Comparison of ENCODE assay signal across 10 cellular contexts in genomic region chr1:247409869-247410544, GRCh38. TPM values are rescaled to one million over a fixed set of nuclear protein-coding genes. Genes with fewer than 3 reads are reported as not detected.
DNase-seq lines count a peak whose midpoint lies in the region; ATAC-seq and TF ChIP-seq lines count a peak whose summit lies in the region.
"Had no signal": no experiment of that assay in that cellular context is flagged by ENCODE, and none has a peak within 500 bp of the region (broad histone marks: within the 10 kb centered on the region; RNA-seq: fewer than 3 reads in every experiment).

No MANE protein-coding gene starts in this region.

- no peaks in the 10 kb centered on the region for H3K9me3 Mint-ChIP-seq in activated T-cell treated with anti-CD3 and anti-CD28 coated beads, Interleukin-2, amount 50 U/mL, for 24 hours

- H3K9me3 ChIP-seq in A673 (ENCODE audit: low read depth, low read length, poor library complexity, severe bottlenecking) = no peaks in the 10 kb centered on the region

- no peaks in the 10 kb centered on the region for H3K4me1 ChIP-seq in A673 (ENCODE audit: insufficient read depth, low read length, poor library complexity, severe bottlenecking)

- POLR2A ChIA-PET in A673 (lab: Charles Lee; ENCODE audit: low non-redundant PET) = no interaction called here

- intact Hi-C loops in A673 (cut with micrococcal nuclease; ENCODE audit: unreplicated experiment) = no loop called here

- H3K4me3 Mint-ChIP-seq in activated T-cell treated with anti-CD3 and anti-CD28 coated beads, Interleukin-2, amount 50 U/mL, for 24 hours = peak overlapping the region; percentile 50

- H3K27me3 ChIP-seq in A673 (replicated peaks; ENCODE audit: insufficient read depth, low read depth, low read length, poor library complexity) = no peaks in the 10 kb centered on the region

- no peak for TF ChIP-seq CTCF in A673 (conservative IDR thresholded peaks at IDR 0.05; ENCODE audit: low read depth, low read length)

- CTCF ChIA-PET in A673 (lab: Charles Lee) = no interaction called here

- H3K27ac ChIP-seq in A673 (ENCODE audit: low read depth, low read length, poor library complexity, severe bottlenecking) = no peak overlapping the region

- no TSS peak for BruUV-seq in A673 (replicated peaks; lab: Mats Ljungman, UMichigan)

- peak; percentile 82 for ATAC-seq in HG03175 (IDR thresholded peaks at IDR 0.05; ENCODE audit: unreplicated experiment)

- H3K27ac Mint-ChIP-seq in activated T-cell treated with anti-CD3 and anti-CD28 coated beads, Interleukin-2, amount 50 U/mL, for 24 hours = peak overlapping the region; percentile 87

- peak; percentile 77 for DNase-seq in activated effector memory CD4-positive, alpha-beta T cell treated with anti-CD3 and anti-CD28 coated beads, Interleukin-2, amount 50 U/mL, for 16 hours
- DNase-seq in activated effector memory CD4-positive, alpha-beta T cell treated with Interleukin-2 at 50 U/mL for 16 hours = no peak
- DNase-seq in activated T-cell treated with anti-CD3 and anti-CD28 coated beads, Interleukin-2, amount 50 U/mL, for 24 hours = peak; percentile 67
- DNase-seq in SHP77 treated with DMSO at 0.1 percent for 48 hours (lab: John Stamatoyannopoulos, UW) (no peak), activated gamma-delta T cell (lab: John Stamatoyannopoulos, UW) (no peak), A673 (ENCODE audit: low spot score) (no peak), SW 1271 (lab: John Stamatoyannopoulos, UW) (no peak)
- DNase-seq: NCI-H524 treated with DMSO at 0.1 percent for 48 hours had no signal

- no peaks in the 10 kb centered on the region for H3K36me3 ChIP-seq in A673 (ENCODE audit: insufficient read depth, low read length, poor library complexity, severe bottlenecking)

- H3K27me3 Mint-ChIP-seq in activated T-cell treated with anti-CD3 and anti-CD28 coated beads, Interleukin-2, amount 50 U/mL, for 24 hours = no peaks in the 10 kb centered on the region

- no peaks in the 10 kb centered on the region for H3K36me3 Mint-ChIP-seq in activated T-cell treated with anti-CD3 and anti-CD28 coated beads, Interleukin-2, amount 50 U/mL, for 24 hours (ENCODE audit: low read depth)

- peaks cover 55% of the 10 kb centered on the region for H3K4me1 Mint-ChIP-seq in activated T-cell treated with anti-CD3 and anti-CD28 coated beads, Interleukin-2, amount 50 U/mL, for 24 hours (ENCODE audit: low read depth)

- no peak overlapping the region for H3K4me3 ChIP-seq in A673 (ENCODE audit: low read depth, low read length, poor library complexity, severe bottlenecking)

RNA-seq across cellular contexts. Expression of gene NLRP3, which starts 6.0 kb away (rescaled TPM):
- not detected in 2 replicates for total RNA-seq in A673 (2021)

RNA-seq across cellular contexts. Expression of gene OR2B11, which starts 47.9 kb away (rescaled TPM):
- total RNA-seq in A673 (2021) = not detected in 2 replicates
- total RNA-seq: renal cortical epithelial cell had no signal

Comparison
In these comparisons a context has a peak if more than half of its experiments do, and no peak if none do; other contexts are left out.
1. DNase-seq: peak in activated effector memory CD4-positive, alpha-beta T cell treated with anti-CD3 and anti-CD28 coated beads, Interleukin-2, amount 50 U/mL, for 16 hours (single experiment) and activated T-cell treated with anti-CD3 and anti-CD28 coated beads, Interleukin-2, amount 50 U/mL, for 24 hours (single experiment); none in activated effector memory CD4-positive, alpha-beta T cell treated with Interleukin-2 at 50 U/mL for 16 hours (single experiment), SHP77 treated with DMSO at 0.1 percent for 48 hours (single experiment), activated gamma-delta T cell (single experiment), A673 (single experiment) and SW 1271 (0 of 2).